ENCODE assay signal across 1 cellular context in genomic region chr3:141308588-141309218, GRCh38.
TF ChIP-seq lines count a peak whose summit lies in the region.

No MANE protein-coding gene starts in this region.

TF ChIP-seq in GM23338, 12 proteins besides CTCF, POLR2A, EP300 and RAD21 (continued from another document):
- TF ChIP-seq ZNF462 (CRISPR knock-in tag; IDR thresholded peaks at IDR 0.05) (no peak), CREB1 (CRISPR knock-in tag; IDR thresholded peaks at IDR 0.05; ENCODE audit: low read depth) (no peak), ZNF331 (CRISPR knock-in tag; IDR thresholded peaks at IDR 0.05; ENCODE audit: low read depth) (no peak), STAT1 (IDR thresholded peaks at IDR 0.05; ENCODE audit: unreplicated experiment) (no peak), ETS1 (IDR thresholded peaks at IDR 0.05) (no peak)
